In genomic region chr22:45972868-45973212, GRCh38 we compare ENCODE assay signal across 2 cellular contexts.
A peak's percentile ranks its signal among the peaks of the same experiment; 100 is the strongest.
TF ChIP-seq lines count a peak whose summit lies in the region.

No MANE protein-coding gene starts in this region.

TF ChIP-seq in GM23338, 12 proteins besides CTCF, POLR2A, EP300 and RAD21:
- TF ChIP-seq CREB1 (CRISPR knock-in tag; IDR thresholded peaks at IDR 0.05; ENCODE audit: low read depth) (no peak), ZNF462 (CRISPR knock-in tag; IDR thresholded peaks at IDR 0.05) (no peak), STAT1 (IDR thresholded peaks at IDR 0.05; ENCODE audit: unreplicated experiment) (no peak), EZH2 (IDR thresholded peaks at IDR 0.05; ENCODE audit: low read depth, unreplicated experiment) (no peak), NANOG (IDR thresholded peaks at IDR 0.05; ENCODE audit: borderline replicate concordance) (no peak), ZNF331 (CRISPR knock-in tag; IDR thresholded peaks at IDR 0.05; ENCODE audit: low read depth) (no peak), ETS1 (IDR thresholded peaks at IDR 0.05) (no peak), POLR2AphosphoS5 (IDR thresholded peaks at IDR 0.05; ENCODE audit: low read depth) (no peak), ZNF114 (CRISPR knock-in tag; IDR thresholded peaks at IDR 0.05) (no peak), REST (IDR thresholded peaks at IDR 0.05; ENCODE audit: unreplicated experiment) (no peak), EZH2phosphoT487 (IDR thresholded peaks at IDR 0.05; ENCODE audit: unreplicated experiment) (no peak)

TF ChIP-seq in H1, 55 proteins besides CTCF, POLR2A, EP300 and RAD21:
- TF ChIP-seq SUZ12 (IDR thresholded peaks at IDR 0.05; ENCODE audit: low read length) (peak; percentile 89; the same call in 1 of the 2 replicates), TAF7 (optimal IDR thresholded peaks at IDR 0.05; ENCODE audit: borderline replicate concordance, low read depth, low read length) (no peak), E2F6 (IDR thresholded peaks at IDR 0.05) (no peak; the same call in 1 of the 2 replicates), SIN3A (conservative IDR thresholded peaks at IDR 0.05 in 1 of 2, IDR thresholded peaks at IDR 0.05 in 1 of 2; ENCODE audit: low read depth in 1 of 2, low read length in 2 of 2) (no peak), MAX (IDR thresholded peaks at IDR 0.05) (peak; percentile 67; the same call in 1 of the 2 replicates), YY1 (IDR thresholded peaks at IDR 0.05; ENCODE audit: low read depth, low read length) (no peak), JUND (IDR thresholded peaks at IDR 0.05; ENCODE audit: low read length) (no peak), EZH2 (IDR thresholded peaks at IDR 0.05; ENCODE audit: low read depth, low read length, severe bottlenecking) (peak; percentile 89)
TF ChIP-seq in H1: peak in this region for 3.
